8 cellular contexts compared by ENCODE assay signal in the genomic region with DNA sequence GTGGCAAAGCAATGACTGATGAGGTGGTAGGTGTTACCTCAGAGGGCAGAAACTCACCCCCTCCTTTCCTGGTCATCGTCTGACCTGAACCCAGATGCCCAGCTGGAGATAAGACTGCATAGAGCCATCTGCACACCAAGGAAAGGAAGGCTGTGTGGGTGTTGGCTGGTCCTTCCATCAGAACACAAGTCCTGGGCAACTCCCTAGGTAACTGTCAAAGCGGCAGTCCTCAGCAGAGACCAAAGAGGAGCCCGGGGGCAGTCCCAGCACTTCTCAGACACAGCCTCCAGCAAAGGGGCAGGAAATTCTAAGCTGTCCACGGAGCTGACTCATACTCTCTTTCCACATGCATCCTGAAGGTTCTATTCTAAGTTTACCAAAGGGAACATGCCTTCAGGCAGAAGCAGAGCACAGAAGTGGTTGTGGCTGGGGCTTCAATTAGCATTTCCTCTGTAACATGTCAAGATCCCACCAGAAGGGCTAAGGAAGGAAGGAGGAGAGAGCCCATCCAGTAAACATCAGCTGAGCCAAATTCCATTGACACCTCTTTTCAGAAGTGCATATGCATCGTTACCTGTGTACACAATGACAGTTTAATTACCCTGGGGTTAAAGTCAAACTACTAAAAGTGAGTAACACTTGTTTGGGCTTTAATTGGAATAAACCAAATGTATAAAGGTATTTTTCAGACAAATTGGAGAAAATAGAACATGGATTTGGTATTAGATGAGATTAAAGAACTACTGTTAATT. TPM values are rescaled to one million over a fixed set of nuclear protein-coding genes. Genes with fewer than 3 reads are reported as not detected.
DNase-seq lines count a peak whose midpoint lies in the region; ATAC-seq and TF ChIP-seq lines count a peak whose summit lies in the region.

No MANE protein-coding gene starts in this region.

- H3K27ac ChIP-seq in heart right ventricle (peak overlapping the region in 1 of 10 donors; percentile 12), SK-N-MC (no peak overlapping the region), gastroesophageal sphincter (no peak overlapping the region), upper lobe of right lung (no peak overlapping the region)

- H3K27me3 ChIP-seq in heart right ventricle: no peaks in the 10 kb centered on the region
- H3K27me3 ChIP-seq in gastroesophageal sphincter: no peaks in the 10 kb centered on the region
- H3K27me3 ChIP-seq in upper lobe of right lung: no peaks in the 10 kb centered on the region

- ATAC-seq in heart right ventricle (peak in 7 of 8 donors; percentile 25 to 85 (median 51)), gastroesophageal sphincter (peak; percentile 48), upper lobe of right lung (peak; percentile 64), GM19023 (IDR thresholded peaks at IDR 0.05; ENCODE audit: unreplicated experiment) (no peak)

- H3K4me1 ChIP-seq in heart right ventricle (peaks cover under 1 to 82% (median 46%) of the 10 kb centered on the region in 9 donors), gastroesophageal sphincter (peaks cover 0 to 34% (median 10%) of the 10 kb centered on the region in 3 donors), upper lobe of right lung (peaks cover 39% of the 10 kb centered on the region)

- no peak overlapping the region for H3K9ac ChIP-seq in SK-N-MC (ENCODE audit: insufficient read length)

- TF ChIP-seq CTCF in heart right ventricle (IDR thresholded peaks at IDR 0.05) (no peak), gastroesophageal sphincter (IDR thresholded peaks at IDR 0.05) (no peak), upper lobe of right lung (IDR thresholded peaks at IDR 0.05) (no peak)

- no peak for TF ChIP-seq POLR2A in gastroesophageal sphincter (IDR thresholded peaks at IDR 0.05)

- TF ChIP-seq EP300 in gastroesophageal sphincter (IDR thresholded peaks at IDR 0.05): no peak

- H3K9me3 ChIP-seq in heart right ventricle (no peaks in the 10 kb centered on the region), SK-N-MC (ENCODE audit: low read depth, low read length) (no peaks in the 10 kb centered on the region), gastroesophageal sphincter (no peaks in the 10 kb centered on the region), upper lobe of right lung (no peaks in the 10 kb centered on the region)

- H3K36me3 ChIP-seq in heart right ventricle: peaks cover 0 to 7% (median 0%) of the 10 kb centered on the region in 9 donors
- no peaks in the 10 kb centered on the region for H3K36me3 ChIP-seq in SK-N-MC (ENCODE audit: insufficient read depth, low read length)
- no peaks in the 10 kb centered on the region for H3K36me3 ChIP-seq in gastroesophageal sphincter
- no peaks in the 10 kb centered on the region for H3K36me3 ChIP-seq in upper lobe of right lung

- no peak overlapping the region for H3K4me3 ChIP-seq in heart right ventricle
- H3K4me3 ChIP-seq in SK-N-MC: no peak overlapping the region; the same call in 1 of the 2 replicates
- H3K4me3 ChIP-seq in gastroesophageal sphincter: no peak overlapping the region
- H3K4me3 ChIP-seq in upper lobe of right lung: no peak overlapping the region

- WGBS in heart right ventricle, 2 donors: 52 to 54% methylated on average over 5 of the region's 5 CpGs
- WGBS in gastroesophageal sphincter (ENCODE audit: low coverage in 1 of 2), 2 donors: 57 to 100% methylated on average over 1 to 4 of the region's 5 CpGs

- intact Hi-C loops in heart right ventricle (cut with DNase I) (no loop called here), cardiac septum (cut with DNase I) (no loop called here), upper lobe of right lung (cut with DNase I) (no loop called here)

- DNase-seq in heart right ventricle: no peak
- no peak for DNase-seq in cardiac septum (ENCODE audit: low spot score)
- peak; percentile 79 for DNase-seq in SK-N-MC (ENCODE audit: low read depth, low spot score)
- DNase-seq in upper lobe of right lung: no peak
- no peak for DNase-seq in NCI-H128 (lab: John Stamatoyannopoulos, UW; ENCODE audit: unreplicated experiment)
- DNase-seq in mesenteric fat pad (ENCODE audit: low spot score): no peak

RNA-seq across cellular contexts. Expression of gene SPRED2, which starts 54.7 kb away (rescaled TPM):
- total RNA-seq in heart right ventricle (10 to 100 TPM; 13.5 to 20.7 (median 17.2) TPM), cardiac septum (22.0 TPM), gastroesophageal sphincter (10 to 100 TPM; 12.5 to 21.2 (median 13.8) TPM), upper lobe of right lung (56.9 TPM), mesenteric fat pad (48.7 TPM)
- polyA plus RNA-seq in heart right ventricle: 10 to 100 TPM; 10.2 to 10.4 TPM
